9 cellular contexts compared by ENCODE assay signal in the genomic region with DNA sequence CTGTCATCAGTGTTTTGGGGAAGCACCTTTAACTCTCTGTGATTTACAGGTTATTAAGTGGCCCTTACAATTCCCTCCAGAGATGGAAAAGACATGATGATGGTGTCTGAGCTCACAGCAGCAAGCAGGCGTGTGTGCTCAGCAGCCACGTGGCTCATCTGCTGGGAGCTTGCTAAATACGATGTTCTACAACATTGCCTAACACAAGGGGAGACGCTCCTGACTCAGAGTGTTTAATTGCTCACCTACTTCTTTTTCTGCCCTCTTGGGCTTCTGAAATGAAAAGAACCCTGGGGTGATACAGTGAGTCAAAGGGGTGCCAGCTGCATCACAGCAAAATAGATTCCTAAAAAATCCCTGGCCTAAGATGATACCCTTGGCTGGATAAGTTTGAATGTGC. TPM values are rescaled to one million over a fixed set of nuclear protein-coding genes. Genes with fewer than 3 reads are reported as not detected.
A peak's percentile ranks its signal among the peaks of the same experiment; 100 is the strongest.
DNase-seq lines count a peak whose midpoint lies in the region; ATAC-seq and TF ChIP-seq lines count a peak whose summit lies in the region.
"Not testable (repeated sequence)": the region's sequence is repeated elsewhere in the genome, so short reads cannot be mapped to it uniquely, and the experiment has no call there.
"Had no signal": no experiment of that assay in that cellular context is flagged by ENCODE, and none has a peak within 500 bp of the region (broad histone marks: within the 10 kb centered on the region; RNA-seq: fewer than 3 reads in every experiment).

No MANE protein-coding gene starts in this region.

- not testable (repeated sequence) for ATAC-seq in natural killer cell treated with Interleukin-12 subunit alpha and Interleukin-12 subunit beta and Interleukin-15 and Interleukin-18, amount 100 ng/mL, for 72 hours

- H3K27me3 ChIP-seq in adipocyte (replicated peaks; ENCODE audit: control insufficient read depth, insufficient read depth, low read length) = peaks cover 26% of the 10 kb centered on the region

- peak; percentile 54 for DNase-seq in AG10803 (ENCODE audit: low read depth)
- DNase-seq in HFFc6 = peak; percentile 59
- DNase-seq in NOMO-1 treated with DMSO at 0.1 percent for 48 hours (lab: John Stamatoyannopoulos, UW; ENCODE audit: unreplicated experiment) = peak; percentile 21
- peak; percentile 15 for DNase-seq in adipocyte (ENCODE audit: low read depth)
- DNase-seq in cardiac fibroblast (ENCODE audit: low read depth in 2 of 2) = peak; percentile 37 to 45
- DNase-seq in fibroblast of pulmonary artery (ENCODE audit: low read depth) = peak; percentile 16
- not testable (repeated sequence) for DNase-seq in natural killer cell treated with Interleukin-12 subunit alpha and Interleukin-12 subunit beta and Interleukin-15 and Interleukin-18, amount 100 ng/mL, for 72 hours (ENCODE audit: low spot score)

- peaks cover 32% of the 10 kb centered on the region for H3K27me3 Mint-ChIP-seq in HFFc6 (ENCODE audit: insufficient read depth)
- peaks cover 20 to 33% of the 10 kb centered on the region in 2 donors for H3K27me3 Mint-ChIP-seq in natural killer cell treated with Interleukin-12 subunit alpha and Interleukin-12 subunit beta and Interleukin-15 and Interleukin-18, amount 100 ng/mL, for 72 hours

- H3K4me1 ChIP-seq in adipocyte (ENCODE audit: control insufficient read depth, insufficient read depth, low read length) = not testable (repeated sequence)

- H3K36me3 Mint-ChIP-seq in HFFc6 (ENCODE audit: low read depth); natural killer cell treated with Interleukin-12 subunit alpha and Interleukin-12 subunit beta and Interleukin-15 and Interleukin-18, amount 100 ng/mL, for 72 hours: not testable (repeated sequence)

- H3K9ac ChIP-seq in adipocyte (ENCODE audit: low read length) = not testable (repeated sequence)

- H3K27ac Mint-ChIP-seq in HFFc6; natural killer cell treated with Interleukin-12 subunit alpha and Interleukin-12 subunit beta and Interleukin-15 and Interleukin-18, amount 100 ng/mL, for 72 hours: not testable (repeated sequence)

- not testable (repeated sequence) for H3K9me3 ChIP-seq in adipocyte (ENCODE audit: control insufficient read depth, low read length)

- H3K9me3 Mint-ChIP-seq in HFFc6; natural killer cell treated with Interleukin-12 subunit alpha and Interleukin-12 subunit beta and Interleukin-15 and Interleukin-18, amount 100 ng/mL, for 72 hours: not testable (repeated sequence)

- not testable (repeated sequence) for TF ChIP-seq CTCF in AG10803 (conservative IDR thresholded peaks at IDR 0.05; ENCODE audit: low read length); HFFc6 (IDR thresholded peaks at IDR 0.05); cardiac fibroblast (IDR thresholded peaks at IDR 0.05; ENCODE audit: low read depth, low read length); fibroblast of pulmonary artery (IDR thresholded peaks at IDR 0.05; ENCODE audit: low read length, missing control alignments)

- not testable (repeated sequence) for H3K4me3 Mint-ChIP-seq in HFFc6
- H3K4me3 Mint-ChIP-seq in natural killer cell treated with Interleukin-12 subunit alpha and Interleukin-12 subunit beta and Interleukin-15 and Interleukin-18, amount 100 ng/mL, for 72 hours = peak overlapping the region; percentile 3

- H3K4me1 Mint-ChIP-seq in HFFc6 (ENCODE audit: low read depth) = peaks cover 12% of the 10 kb centered on the region
- not testable (repeated sequence) for H3K4me1 Mint-ChIP-seq in natural killer cell treated with Interleukin-12 subunit alpha and Interleukin-12 subunit beta and Interleukin-15 and Interleukin-18, amount 100 ng/mL, for 72 hours (ENCODE audit: low read depth in 2 of 2)

- not testable (repeated sequence) for H3K36me3 ChIP-seq in adipocyte (ENCODE audit: control insufficient read depth, insufficient read depth, low read length, severe bottlenecking)

- not testable (repeated sequence) for H3K4me3 ChIP-seq in AG10803 (ENCODE audit: low read length); adipocyte (ENCODE audit: low read length); cardiac fibroblast (replicated peaks in 1 of 2; ENCODE audit: low read depth in 2 of 2, low read length in 2 of 2); fibroblast of pulmonary artery (replicated peaks; ENCODE audit: low read depth, low read length)

RNA-seq across cellular contexts. Expression of a gene that starts 56.2 kb away (rescaled TPM):
- 10 to 100 TPM; 20.6 to 29.3 (median 27.5) TPM for total RNA-seq in HFFc6 (2021; fragmentation: NEBNext Ultra II Directional; extraction: Animal tissue kit (Norgen Biotek cat#: 25700))
- not detected for total RNA-seq in natural killer cell treated with Interleukin-12 subunit alpha and Interleukin-12 subunit beta and Interleukin-15 and Interleukin-18, amount 100 ng/mL, for 72 hours
- total RNA-seq: CD4-positive, alpha-beta T cell; SK-MEL-5 had no signal

Comparison
In these comparisons a context has a peak if more than half of its experiments do, and no peak if none do; other contexts are left out.
1. RNA of a gene that starts 56.2 kb away (total RNA-seq): 20.6 to 29.3 TPM in HFFc6; not detected in natural killer cell treated with Interleukin-12 subunit alpha and Interleukin-12 subunit beta and Interleukin-15 and Interleukin-18, amount 100 ng/mL, for 72 hours; every median in the first group is over 10 times any median in the second.